In the genomic region with DNA sequence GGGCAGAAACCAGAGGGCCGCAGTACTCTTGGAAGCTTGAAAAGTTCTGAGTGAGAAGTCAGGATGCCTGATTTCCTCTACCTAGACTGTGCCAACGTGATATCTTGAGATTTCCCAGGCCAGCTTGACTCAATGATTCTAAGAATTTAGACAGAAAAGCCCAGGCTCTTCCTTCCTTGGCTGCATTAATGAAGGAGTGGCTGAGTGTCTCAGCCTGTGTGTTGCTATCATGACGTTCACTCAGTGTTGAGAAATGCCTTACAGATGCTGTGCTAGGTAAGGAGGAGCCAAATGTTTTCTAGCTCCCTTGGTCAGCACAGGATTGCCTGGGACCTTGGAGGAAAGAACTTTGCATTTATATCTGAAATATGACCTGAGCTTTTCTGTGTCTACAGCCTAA, we compare ENCODE assay signal across 16 cellular contexts.
DNase-seq lines count a peak whose midpoint lies in the region; ATAC-seq and TF ChIP-seq lines count a peak whose summit lies in the region.
"Had no signal": no experiment of that assay in that cellular context is flagged by ENCODE, and none has a peak within 500 bp of the region (broad histone marks: within the 10 kb centered on the region; RNA-seq: fewer than 3 reads in every experiment).

No MANE protein-coding gene starts in this region.

- TF ChIP-seq POLR2A in IMR-90 (IDR thresholded peaks at IDR 0.05; ENCODE audit: low read depth, low read length) = no peak
- TF ChIP-seq POLR2A in tibial nerve (IDR thresholded peaks at IDR 0.05) = no peak

- no peak for TF ChIP-seq CTCF in IMR-90 (conservative IDR thresholded peaks at IDR 0.05; ENCODE audit: low read depth, low read length)
- no peak for TF ChIP-seq CTCF in mesothelial cell of epicardium (IDR thresholded peaks at IDR 0.05; ENCODE audit: unreplicated experiment)
- no peak for TF ChIP-seq CTCF in tibial nerve (IDR thresholded peaks at IDR 0.05)

- no peak overlapping the region for H2BK5ac ChIP-seq in IMR-90 (ENCODE audit: low read depth, low read length, poor library complexity, severe bottlenecking)

- BruUV-seq in IMR-90 (replicated peaks; lab: Mats Ljungman, UMichigan) = no TSS peak

- WGBS in IMR-90 (ENCODE audit: extremely low coverage in 2 of 2, insufficient read length in 1 of 2), 2 experiments = 40% methylated on average over 1 of the region's 3 CpGs; no CpG with 5 or more reads in 1 of the 2 experiments
- WGBS in tibial nerve, 2 donors = 60 to 65% methylated on average over 3 of the region's 3 CpGs

- H3K4me1 ChIP-seq in IMR-90 (ENCODE audit: control insufficient read depth, insufficient read depth, low read length) (peaks cover 12% of the 10 kb centered on the region), tibial nerve (peaks cover 0 to 21% (median 0%) of the 10 kb centered on the region in 4 donors)

- H3K36me3 ChIP-seq in IMR-90 (ENCODE audit: control insufficient read depth, insufficient read depth, low read length) (no peaks in the 10 kb centered on the region), tibial nerve (no peaks in the 10 kb centered on the region)

- no peaks in the 10 kb centered on the region for H3K79me1 ChIP-seq in IMR-90 (ENCODE audit: low read depth in 1 of 2, low read length in 2 of 2)

- H3K56ac ChIP-seq in IMR-90 (ENCODE audit: extremely low read depth, insufficient read depth, low read length) = no peak overlapping the region

- H3K9me1 ChIP-seq in IMR-90 (ENCODE audit: insufficient read depth, low read length) = no peaks in the 10 kb centered on the region; the same call in 1 of the 2 replicates

- H3K4me3 ChIP-seq in IMR-90 (ENCODE audit: insufficient read depth, low read depth, low read length) (no peak overlapping the region), tibial nerve (no peak overlapping the region)
- H3K4me3 ChIP-seq: lung, SK-N-MC had no signal

- H3K9me3 ChIP-seq in IMR-90 (ENCODE audit: control insufficient read depth, insufficient read depth, low read length) = no peaks in the 10 kb centered on the region
- H3K9me3 ChIP-seq in tibial nerve = no peaks in the 10 kb centered on the region

- no peak overlapping the region for H3K4me3 Mint-ChIP-seq in mesothelial cell of epicardium
- H3K4me3 Mint-ChIP-seq: activated CD8-positive, alpha-beta T cell treated with anti-CD3 and anti-CD28 coated beads for 36 hours; CD14-positive monocyte; effector memory CD8-positive, alpha-beta T cell had no signal

- H4K5ac ChIP-seq in IMR-90 (ENCODE audit: low read depth, low read length) = peak overlapping the region; percentile 88

- intact Hi-C loops in IMR-90 (cut with micrococcal nuclease) = no loop called here
- intact Hi-C loops in posterior vena cava (cut with DNase I) = no loop called here

- POLR2A ChIA-PET in IMR-90 (lab: Charles Lee; ENCODE audit: unreplicated experiment) = no interaction called here

- peak in 1 of 2 donors; percentile 72 for TF ChIP-seq EP300 in tibial nerve (IDR thresholded peaks at IDR 0.05)

- H3K14ac ChIP-seq in IMR-90 (replicated peaks; ENCODE audit: low read depth, low read length) = peak overlapping the region; percentile 27; the same call in 1 of the 2 replicates

- H3K27ac ChIP-seq in IMR-90 (ENCODE audit: insufficient read depth, low read length) (peak overlapping the region; percentile 44; the same call in 1 of the 2 replicates), tibial nerve (peak overlapping the region; percentile 43 to 84 (median 70))
- H3K27ac ChIP-seq: SK-N-MC had no signal

- no peak overlapping the region for H3K4me2 ChIP-seq in IMR-90 (ENCODE audit: low read depth, low read length)

- dilution Hi-C loops in IMR-90 (cut with HindIII; ENCODE audit: low sequenced_read_pairs, unreplicated experiment) = no loop called here

- no peaks in the 10 kb centered on the region for H3K27me3 Mint-ChIP-seq in mesothelial cell of epicardium (ENCODE audit: low read depth)

- peak overlapping the region; percentile 37 for H3K4ac ChIP-seq in IMR-90 (ENCODE audit: low read depth, low read length)

- CTCF ChIA-PET in IMR-90 (lab: Yijun Ruan, JAX) = interaction anchor here (1.0 to 1.2 kb wide), 2 partner anchors 10 to 21 kb away, joined by 3 read pairs; no protein-coding TSS in a partner anchor

- H4K20me1 ChIP-seq in IMR-90 (ENCODE audit: insufficient read depth, low read length) = no peaks in the 10 kb centered on the region

- peak overlapping the region; percentile 81 for H3K18ac ChIP-seq in IMR-90 (ENCODE audit: low read depth, low read length)

- H2AFZ ChIP-seq in IMR-90 (replicated peaks; ENCODE audit: low read length, poor library complexity) = peak overlapping the region; percentile 24

- peak overlapping the region; percentile 45; the same call in 1 of the 2 replicates for H4K91ac ChIP-seq in IMR-90 (ENCODE audit: insufficient read depth, low read depth, low read length)

- peaks cover 30% of the 10 kb centered on the region for H3K4me1 Mint-ChIP-seq in mesothelial cell of epicardium
- H3K4me1 Mint-ChIP-seq: CD14-positive monocyte had no signal

- peak; percentile 72 for DNase-seq in IMR-90
- peak; percentile 75 for DNase-seq in fibroblast of peridontal ligament (ENCODE audit: extremely low read depth)
- DNase-seq in mesothelial cell of epicardium (ENCODE audit: low spot score in 2 of 2, unreplicated experiment in 2 of 2) = no peak
- peak in 1 of 2 donors; percentile 43 for DNase-seq in tibial nerve (ENCODE audit: low spot score in 2 of 2)
- DNase-seq in left lobe of liver (ENCODE audit: low spot score) = no peak
- DNase-seq in posterior vena cava (ENCODE audit: low spot score) = no peak
- DNase-seq in NCI-H187 (lab: John Stamatoyannopoulos, UW) = no peak
- DNase-seq: activated CD8-positive, alpha-beta T cell treated with anti-CD3 and anti-CD28 coated beads for 36 hours; effector memory CD8-positive, alpha-beta T cell; EL; hypothalamus; NCI-H1048 had no signal

- peak overlapping the region; percentile 17 to 73; a peak in 3 of 4 replicates for H4K8ac ChIP-seq in IMR-90 (ENCODE audit: low read depth in 2 of 2, low read length in 2 of 2)

- peak overlapping the region; percentile 18 for H2AK9ac ChIP-seq in IMR-90 (replicated peaks; ENCODE audit: low read depth, low read length, poor library complexity)

- TF ChIP-seq RAD21 in IMR-90 (IDR thresholded peaks at IDR 0.05; ENCODE audit: low read length) = no peak

- H2BK15ac ChIP-seq in IMR-90 (ENCODE audit: low read depth, low read length) = peak overlapping the region; percentile 30; the same call in 2 of the 3 replicates

- H3K9ac ChIP-seq in IMR-90 (ENCODE audit: low read depth, low read length) = no peak overlapping the region

- H3K9me3 Mint-ChIP-seq in mesothelial cell of epicardium = no peaks in the 10 kb centered on the region
- H3K9me3 Mint-ChIP-seq: activated CD8-positive, alpha-beta T cell treated with anti-CD3 and anti-CD28 coated beads for 36 hours; activated T-helper 2 cell treated with anti-CD3 and anti-CD28 coated beads, Interferon-gamma antibody, Interleukin-2, Interleukin-4, amounts not matched to agents 10 μg/mL and 5 μg/mL and 100 μg/mL, durations not matched to agents 14 hours and 24 hours and 36 hours had no signal

- peak overlapping the region; percentile 49; the same call in 1 of the 2 replicates for H3K23ac ChIP-seq in IMR-90 (ENCODE audit: low read depth, low read length)

- in situ Hi-C loops in IMR-90 (cut with MboI; ENCODE audit: low sequenced_read_pairs) = no loop called here

- peak overlapping the region; percentile 54 for H3K27ac Mint-ChIP-seq in mesothelial cell of epicardium
- H3K27ac Mint-ChIP-seq: activated CD8-positive, alpha-beta T cell treated with anti-CD3 and anti-CD28 coated beads for 36 hours; activated T-helper 2 cell treated with anti-CD3 and anti-CD28 coated beads, Interferon-gamma antibody, Interleukin-2, Interleukin-4, amounts not matched to agents 10 μg/mL and 5 μg/mL and 100 μg/mL, durations not matched to agents 14 hours and 24 hours and 36 hours; CD14-positive monocyte; effector memory CD8-positive, alpha-beta T cell had no signal

- H2BK120ac ChIP-seq in IMR-90 (ENCODE audit: low read depth, low read length) = peak overlapping the region; percentile 69

- peak overlapping the region; percentile 52 for H2BK20ac ChIP-seq in IMR-90 (ENCODE audit: low read depth, low read length)

- ATAC-seq in IMR-90 (ENCODE audit: low read depth) = peak; percentile 81
- no peak for ATAC-seq in left lobe of liver
- ATAC-seq: activated CD8-positive, alpha-beta T cell treated with anti-CD3 and anti-CD28 coated beads for 36 hours; effector memory CD8-positive, alpha-beta T cell had no signal

- H3K36me3 Mint-ChIP-seq in mesothelial cell of epicardium = no peaks in the 10 kb centered on the region
- H3K36me3 Mint-ChIP-seq: CD14-positive monocyte had no signal

- H2AK5ac ChIP-seq in IMR-90 (ENCODE audit: low read depth, low read length) = 0 out of 2 replicates have a peak overlapping the region, but pooled peaks have one; percentile 31

- H3K27me3 ChIP-seq in IMR-90 (ENCODE audit: control insufficient read depth, insufficient read depth, low read length) (no peaks in the 10 kb centered on the region), tibial nerve (no peaks in the 10 kb centered on the region)

TF ChIP-seq in IMR-90, 13 proteins besides CTCF, POLR2A, EP300 and RAD21:
- TF ChIP-seq CEBPB (IDR thresholded peaks at IDR 0.05; ENCODE audit: low read depth, low read length) = peak; percentile 37; the same call in 1 of the 2 replicates
- TF ChIP-seq, protein P1, sequence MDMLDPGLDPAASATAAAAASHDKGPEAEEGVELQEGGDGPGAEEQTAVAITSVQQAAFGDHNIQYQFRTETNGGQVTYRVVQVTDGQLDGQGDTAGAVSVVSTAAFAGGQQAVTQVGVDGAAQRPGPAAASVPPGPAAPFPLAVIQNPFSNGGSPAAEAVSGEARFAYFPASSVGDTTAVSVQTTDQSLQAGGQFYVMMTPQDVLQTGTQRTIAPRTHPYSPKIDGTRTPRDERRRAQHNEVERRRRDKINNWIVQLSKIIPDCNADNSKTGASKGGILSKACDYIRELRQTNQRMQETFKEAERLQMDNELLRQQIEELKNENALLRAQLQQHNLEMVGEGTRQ (IDR thresholded peaks at IDR 0.05; ENCODE audit: low read depth, low read length) = no peak

Comparison
In these comparisons a context has a peak if more than half of its experiments do, and no peak if none do; other contexts are left out.
1. DNase-seq: peak in IMR-90 (single experiment) and fibroblast of peridontal ligament (single experiment); none in mesothelial cell of epicardium (0 of 2), left lobe of liver (single experiment), posterior vena cava (single experiment) and NCI-H187 (0 of 2).